Comparison of ENCODE assay signal across 8 cellular contexts in genomic region chr16:10964891-10965326, GRCh38. TPM values are rescaled to one million over a fixed set of nuclear protein-coding genes. Genes with fewer than 3 reads are reported as not detected.
DNase-seq lines count a peak whose midpoint lies in the region; ATAC-seq and TF ChIP-seq lines count a peak whose summit lies in the region.

No MANE protein-coding gene starts in this region.

- ATAC-seq in HG02642 (IDR thresholded peaks at IDR 0.05; ENCODE audit: poor library complexity, unreplicated experiment): peak; percentile 48

- peaks cover 0 to 9% (median 5%) of the 10 kb centered on the region in 4 donors for H3K4me1 ChIP-seq in Peyer's patch

- H3K36me3 ChIP-seq in Peyer's patch: peaks cover 0 to 13% (median 0%) of the 10 kb centered on the region in 3 donors

- no peak for TF ChIP-seq POLR2A in Peyer's patch (IDR thresholded peaks at IDR 0.05)

- no peaks in the 10 kb centered on the region for H3K9me3 ChIP-seq in Peyer's patch

- H3K27me3 ChIP-seq in Peyer's patch: no peaks in the 10 kb centered on the region

- H3K27ac ChIP-seq in Peyer's patch: no peak overlapping the region

- DNase-seq in ELR (ENCODE audit: low read depth) (peak; percentile 80), pons (ENCODE audit: low spot score) (no peak), UCSD-AML1 (lab: John Stamatoyannopoulos, UW; ENCODE audit: unreplicated experiment) (no peak), D341Med (ENCODE audit: low spot score) (no peak), Peyer's patch (no peak)
- peak; percentile 23 to 42 (median 32) for DNase-seq in activated CD4-positive, CD25-positive, alpha-beta regulatory T cell (lab: John Stamatoyannopoulos, UW)
- peak; percentile 54 for DNase-seq in effector CD4-positive, alpha-beta T cell

- TF ChIP-seq CTCF in Peyer's patch (IDR thresholded peaks at IDR 0.05): no peak

- no peak overlapping the region for H3K4me3 ChIP-seq in Peyer's patch

RNA-seq across cellular contexts. Expression of gene CLEC16A, which starts 20.5 kb away (rescaled TPM):
- 100 to 1,000 TPM in 1 of 4 donors, 10 to 100 TPM in 3; 37.8 to 139 (median 64.3) TPM for total RNA-seq in Peyer's patch

RNA-seq across cellular contexts. Expression of gene DEXI, which starts 22.6 kb away (rescaled TPM):
- total RNA-seq in Peyer's patch: 10 to 100 TPM; 39.8 to 69.3 (median 60.9) TPM

Comparison
In these comparisons a context has a peak if more than half of its experiments do, and no peak if none do; other contexts are left out.
1. DNase-seq: peak in ELR (single experiment), activated CD4-positive, CD25-positive, alpha-beta regulatory T cell (4 of 4) and effector CD4-positive, alpha-beta T cell (single experiment); none in pons (single experiment), UCSD-AML1 (single experiment), D341Med (single experiment) and Peyer's patch (0 of 3).